Comparison of ENCODE assay signal across 8 cellular contexts in the genomic region with DNA sequence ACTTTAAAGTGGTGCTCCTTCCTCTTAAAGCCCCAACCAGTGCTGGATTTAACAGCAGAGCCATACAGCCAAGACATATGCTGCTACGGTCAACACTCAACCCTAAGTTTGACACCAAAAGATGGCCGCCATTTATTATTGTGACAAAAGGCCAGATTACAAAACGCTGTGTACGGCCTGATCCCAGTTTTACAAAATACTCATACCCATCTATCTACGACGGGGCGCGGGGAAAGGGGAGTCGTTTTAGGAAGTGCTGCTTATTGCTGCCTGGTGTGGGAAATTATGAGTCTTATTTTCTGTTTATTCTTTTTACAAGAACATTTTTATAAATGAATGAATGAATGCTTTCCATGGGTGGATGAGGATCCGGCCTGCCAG. TPM values are rescaled to one million over a fixed set of nuclear protein-coding genes. Genes with fewer than 3 reads are reported as not detected.
DNase-seq lines count a peak whose midpoint lies in the region; ATAC-seq and TF ChIP-seq lines count a peak whose summit lies in the region.

No MANE protein-coding gene starts in this region.

- TF ChIP-seq CTCF in glutamatergic neuron (IDR thresholded peaks at IDR 0.05; ENCODE audit: partially characterized antibody, unreplicated experiment), result no peak
- no peak for TF ChIP-seq CTCF in spleen (IDR thresholded peaks at IDR 0.05 in 8 of 11, conservative IDR thresholded peaks at IDR 0.05 in 3 of 11)

- no peak for TF ChIP-seq POLR2A in spleen (IDR thresholded peaks at IDR 0.05)

- H3K27me3 ChIP-seq in spleen (replicated peaks in 1 of 7), result no peaks in the 10 kb centered on the region

- no peak for ATAC-seq in stimulated activated naive CD8-positive, alpha-beta T cell treated with anti-CD3 and anti-CD28 coated beads, Interleukin-15, Interleukin-2, amounts not matched to agents 100 U/mL and 50 U/mL, for 24 hours
- ATAC-seq in T-helper 17 cell (no peak), GM18519 (IDR thresholded peaks at IDR 0.05; ENCODE audit: low FRiP score, unreplicated experiment) (no peak)

- 17 to 30% (median 22%) methylated on average over 10 of the region's 10 CpGs for WGBS in spleen, 5 donors

- H3K27ac ChIP-seq in spleen, result peak overlapping the region; percentile 78 to 97 (median 95)

- H3K9me3 Mint-ChIP-seq in stimulated activated naive CD8-positive, alpha-beta T cell treated with anti-CD3 and anti-CD28 coated beads, Interleukin-15, Interleukin-2, amounts not matched to agents 100 ng/mL and 50 ng/mL, for 24 hours, result no peaks in the 10 kb centered on the region
- peaks cover 1% of the 10 kb centered on the region for H3K9me3 Mint-ChIP-seq in glutamatergic neuron (ENCODE audit: unreplicated experiment)

- intact Hi-C loops in spleen (cut with DNase I; ENCODE audit: low total_unique reads), result loop anchor here (5.0 kb wide), 1 partner anchor 285 kb away; no protein-coding TSS in a partner anchor

- H3K27ac Mint-ChIP-seq in stimulated activated naive CD8-positive, alpha-beta T cell treated with anti-CD3 and anti-CD28 coated beads, Interleukin-15, Interleukin-2, amounts not matched to agents 100 ng/mL and 50 ng/mL, for 24 hours, result peak overlapping the region; percentile 97
- H3K27ac Mint-ChIP-seq in T-helper 17 cell, result peak overlapping the region; percentile 93
- H3K27ac Mint-ChIP-seq in glutamatergic neuron (ENCODE audit: unreplicated experiment), result peak overlapping the region; percentile 98

- H3K36me3 Mint-ChIP-seq in stimulated activated naive CD8-positive, alpha-beta T cell treated with anti-CD3 and anti-CD28 coated beads, Interleukin-15, Interleukin-2, amounts not matched to agents 100 ng/mL and 50 ng/mL, for 24 hours (ENCODE audit: low read depth), result peaks cover 12% of the 10 kb centered on the region
- no peaks in the 10 kb centered on the region for H3K36me3 Mint-ChIP-seq in T-helper 17 cell (ENCODE audit: low read depth)
- no peaks in the 10 kb centered on the region for H3K36me3 Mint-ChIP-seq in glutamatergic neuron (ENCODE audit: unreplicated experiment)

- no peak for DNase-seq in stimulated activated naive CD8-positive, alpha-beta T cell treated with anti-CD3 and anti-CD28 coated beads, Interleukin-15, Interleukin-2, amounts not matched to agents 100 U/mL and 50 U/mL, for 24 hours
- no peak for DNase-seq in T-helper 17 cell
- DNase-seq in glutamatergic neuron, result no peak
- no peak for DNase-seq in spleen
- no peak for DNase-seq in NCI-H187 (lab: John Stamatoyannopoulos, UW)
- DNase-seq in NCI-H2196 (lab: John Stamatoyannopoulos, UW; ENCODE audit: unreplicated experiment), result no peak

- H3K4me3 Mint-ChIP-seq in stimulated activated naive CD8-positive, alpha-beta T cell treated with anti-CD3 and anti-CD28 coated beads, Interleukin-15, Interleukin-2, amounts not matched to agents 100 ng/mL and 50 ng/mL, for 24 hours, result peak overlapping the region; percentile 88
- H3K4me3 Mint-ChIP-seq in T-helper 17 cell (peak overlapping the region; percentile 93), glutamatergic neuron (ENCODE audit: unreplicated experiment) (peak overlapping the region; percentile 92)

- peaks cover 28% of the 10 kb centered on the region for H3K4me1 Mint-ChIP-seq in stimulated activated naive CD8-positive, alpha-beta T cell treated with anti-CD3 and anti-CD28 coated beads, Interleukin-15, Interleukin-2, amounts not matched to agents 100 ng/mL and 50 ng/mL, for 24 hours (ENCODE audit: low read depth)
- H3K4me1 Mint-ChIP-seq in T-helper 17 cell, result peaks cover 29% of the 10 kb centered on the region
- peaks cover 5% of the 10 kb centered on the region for H3K4me1 Mint-ChIP-seq in glutamatergic neuron (ENCODE audit: low read depth, unreplicated experiment)

- H3K4me1 ChIP-seq in spleen, result peaks cover 7 to 33% (median 20%) of the 10 kb centered on the region in 6 donors

- no peaks in the 10 kb centered on the region for H3K27me3 Mint-ChIP-seq in stimulated activated naive CD8-positive, alpha-beta T cell treated with anti-CD3 and anti-CD28 coated beads, Interleukin-15, Interleukin-2, amounts not matched to agents 100 ng/mL and 50 ng/mL, for 24 hours
- H3K27me3 Mint-ChIP-seq in T-helper 17 cell, result no peaks in the 10 kb centered on the region
- H3K27me3 Mint-ChIP-seq in glutamatergic neuron (ENCODE audit: unreplicated experiment), result peaks cover 10% of the 10 kb centered on the region

- peaks cover 0 to 12% (median 4%) of the 10 kb centered on the region in 6 donors for H3K36me3 ChIP-seq in spleen

- H3K9me3 ChIP-seq in T-helper 17 cell (ENCODE audit: control insufficient read depth, low read length, poor library complexity, severe bottlenecking) (no peaks in the 10 kb centered on the region), spleen (no peaks in the 10 kb centered on the region)

- H3K4me3 ChIP-seq in spleen, result peak overlapping the region; percentile 75 to 94 (median 86)

RNA-seq across cellular contexts. Expression of gene IDNK, which starts 0.5 kb away (rescaled TPM):
- 10 to 100 TPM in 1 of 2 donors, 1 to 10 TPM in 1; 5.0 to 10.3 TPM for total RNA-seq in T-helper 17 cell
- 2.8 TPM for total RNA-seq in glutamatergic neuron (ENCODE audit: unreplicated experiment)
- 10 to 100 TPM in 1 of 7 donors, 1 to 10 TPM in 6; 3.5 to 10.7 (median 7.5) TPM for total RNA-seq in spleen
- polyA plus RNA-seq in spleen, result 10 to 100 TPM; 11.9 to 14.8 (median 12.3) TPM
